ENCODE assay signal across 1 cellular context in the genomic region with DNA sequence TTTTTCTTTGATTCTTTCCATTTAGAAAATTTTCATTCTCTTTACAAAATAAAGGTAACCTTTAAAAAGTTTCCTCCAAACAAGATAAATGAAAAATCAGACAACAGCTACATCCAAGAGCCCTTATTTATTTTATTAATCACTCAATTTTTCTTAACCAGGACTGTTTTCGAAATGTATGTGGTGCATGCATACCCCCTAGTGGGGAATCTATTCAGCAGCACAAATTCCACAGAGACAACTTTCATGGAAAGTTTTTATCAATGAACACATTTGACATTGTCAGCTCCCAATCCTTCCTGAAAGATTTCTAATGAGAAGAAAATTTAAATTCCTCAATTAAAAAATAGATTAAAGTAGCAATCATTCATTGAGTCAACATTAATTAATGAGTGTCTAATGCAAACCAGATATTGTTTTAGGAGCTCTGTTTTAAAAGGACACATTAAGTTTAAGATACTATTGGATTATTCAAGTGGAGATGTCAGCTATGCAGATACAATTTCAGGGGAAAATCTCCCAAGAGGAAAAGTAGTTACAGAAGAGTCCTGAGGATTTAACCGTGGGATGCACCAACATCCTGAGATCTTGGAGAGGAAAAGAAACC.
TF ChIP-seq lines count a peak whose summit lies in the region.

No MANE protein-coding gene starts in this region.

TF ChIP-seq in IMR-90, 13 proteins besides CTCF, POLR2A, EP300 and RAD21:
- TF ChIP-seq SMC3 (IDR thresholded peaks at IDR 0.05; ENCODE audit: low read depth, low read length) (peak; percentile 90), CEBPB (IDR thresholded peaks at IDR 0.05; ENCODE audit: low read depth, low read length) (no peak)
